ENCODE assay signal across 27 cellular contexts in genomic region chr10:86415099-86415498, GRCh38. TPM values are rescaled to one million over a fixed set of nuclear protein-coding genes. Genes with fewer than 3 reads are reported as not detected.
DNase-seq lines count a peak whose midpoint lies in the region; ATAC-seq and TF ChIP-seq lines count a peak whose summit lies in the region.
"Had no signal": no experiment of that assay in that cellular context is flagged by ENCODE, and none has a peak within 500 bp of the region (broad histone marks: within the 10 kb centered on the region; RNA-seq: fewer than 3 reads in every experiment).

No MANE protein-coding gene starts in this region.

- H3K4me1 Mint-ChIP-seq in CD4-positive, CD25-positive, alpha-beta regulatory T cell: peaks cover 31 to 75% (median 47%) of the 10 kb centered on the region in 4 donors
- H3K4me1 Mint-ChIP-seq in activated CD8-positive, alpha-beta T cell treated with anti-CD3 and anti-CD28 coated beads, Interleukin-2, amount 10 ng/mL, durations not matched to agents 7 days and 5 days (ENCODE audit: low read depth): peaks cover 57% of the 10 kb centered on the region
- H3K4me1 Mint-ChIP-seq in naive thymus-derived CD4-positive, alpha-beta T cell: peaks cover 33 to 80% (median 62%) of the 10 kb centered on the region in 7 donors

- H3K79me2 ChIP-seq in DOHH2 (ENCODE audit: control insufficient read depth, low read length): no peaks in the 10 kb centered on the region

- peaks cover 4% of the 10 kb centered on the region for H3K27me3 Mint-ChIP-seq in CD4-positive, CD25-positive, alpha-beta regulatory T cell
- H3K27me3 Mint-ChIP-seq in activated CD8-positive, alpha-beta T cell treated with anti-CD3 and anti-CD28 coated beads, Interleukin-2, amount 10 ng/mL, durations not matched to agents 7 days and 5 days (ENCODE audit: low read depth): no peaks in the 10 kb centered on the region
- peaks cover 0 to 3% (median 0%) of the 10 kb centered on the region in 5 donors for H3K27me3 Mint-ChIP-seq in naive thymus-derived CD4-positive, alpha-beta T cell

- peak overlapping the region in 3 of 4 donors; percentile 4 to 16 (median 13) for H3K4me3 Mint-ChIP-seq in CD4-positive, CD25-positive, alpha-beta regulatory T cell
- H3K4me3 Mint-ChIP-seq in activated CD8-positive, alpha-beta T cell treated with anti-CD3 and anti-CD28 coated beads, Interleukin-2, amount 10 ng/mL, durations not matched to agents 7 days and 5 days: no peak overlapping the region
- H3K4me3 Mint-ChIP-seq in naive thymus-derived CD4-positive, alpha-beta T cell: peak overlapping the region in 9 of 10 donors; percentile 8 to 67 (median 40)
- H3K4me3 Mint-ChIP-seq: CD14-positive monocyte, GM23338, HFFc6 had no signal

- H4K20me1 ChIP-seq in DOHH2 (ENCODE audit: control insufficient read depth, insufficient read depth, low read depth, low read length): no peaks in the 10 kb centered on the region

- no peak for ATAC-seq in CD4-positive, CD25-positive, alpha-beta regulatory T cell (ENCODE audit: low read depth in 2 of 2)
- ATAC-seq in activated CD8-positive, alpha-beta T cell treated with anti-CD3 and anti-CD28 coated beads, Interleukin-2, amount 10 ng/mL, durations not matched to agents 7 days and 5 days: no peak
- ATAC-seq in naive thymus-derived CD4-positive, alpha-beta T cell: no peak
- ATAC-seq in HG03039 (IDR thresholded peaks at IDR 0.05; ENCODE audit: unreplicated experiment): no peak
- ATAC-seq: GM23338, HepG2, left ventricle myocardium superior had no signal

- no peaks in the 10 kb centered on the region for H3K9me2 ChIP-seq in DOHH2 (replicated peaks; ENCODE audit: control insufficient read depth, low read length)

- TF ChIP-seq CTCF in DOHH2 (IDR thresholded peaks at IDR 0.05; ENCODE audit: low read depth, low read length, poor library complexity, severe bottlenecking): no peak

- H3K4me2 ChIP-seq in DOHH2 (ENCODE audit: low read length): peak overlapping the region; percentile 34
- H3K4me2 ChIP-seq: GM23338 had no signal

- H3K36me3 Mint-ChIP-seq in CD4-positive, CD25-positive, alpha-beta regulatory T cell: no peaks in the 10 kb centered on the region
- peaks cover 7% of the 10 kb centered on the region for H3K36me3 Mint-ChIP-seq in activated CD8-positive, alpha-beta T cell treated with anti-CD3 and anti-CD28 coated beads, Interleukin-2, amount 10 ng/mL, durations not matched to agents 7 days and 5 days (ENCODE audit: low read depth)
- H3K36me3 Mint-ChIP-seq in naive thymus-derived CD4-positive, alpha-beta T cell: peaks cover 0 to 11% (median 0%) of the 10 kb centered on the region in 5 donors
- H3K36me3 Mint-ChIP-seq: CD14-positive monocyte had no signal

- H3F3A ChIP-seq in DOHH2 (ENCODE audit: control insufficient read depth, insufficient read depth): peaks cover 55% of the 10 kb centered on the region

- POLR2A ChIA-PET in activated CD8-positive, alpha-beta T cell treated with anti-CD3 and anti-CD28 coated beads, Interleukin-2, amount 10 ng/mL, durations not matched to agents 7 days and 5 days (lab: Charles Lee): interaction anchor here (5.4 kb wide), 1 partner anchor 14 kb away, joined by 136 read pairs; no protein-coding TSS in a partner anchor
- POLR2A ChIA-PET in naive thymus-derived CD4-positive, alpha-beta T cell (lab: Charles Lee): interaction anchor here (5.6 kb wide), 1 partner anchor 14 kb away, joined by 54 read pairs; no protein-coding TSS in a partner anchor

- H3K9me3 Mint-ChIP-seq in CD4-positive, CD25-positive, alpha-beta regulatory T cell: peaks cover 0 to 1% (median 0%) of the 10 kb centered on the region in 7 donors
- H3K9me3 Mint-ChIP-seq in activated CD8-positive, alpha-beta T cell treated with anti-CD3 and anti-CD28 coated beads, Interleukin-2, amount 10 ng/mL, durations not matched to agents 7 days and 5 days (ENCODE audit: insufficient read depth): no peaks in the 10 kb centered on the region
- H3K9me3 Mint-ChIP-seq in naive thymus-derived CD4-positive, alpha-beta T cell: peaks cover 0 to 7% (median 0%) of the 10 kb centered on the region in 11 donors
- H3K9me3 Mint-ChIP-seq: GM23338 had no signal

- H3K36me3 ChIP-seq in CD4-positive, CD25-positive, alpha-beta regulatory T cell (ENCODE audit: control insufficient read depth, insufficient read depth, low read length): no peaks in the 10 kb centered on the region
- H3K36me3 ChIP-seq in DOHH2 (ENCODE audit: control insufficient read depth, low read length): peaks cover 7% of the 10 kb centered on the region
- no peaks in the 10 kb centered on the region for H3K36me3 ChIP-seq in naive thymus-derived CD4-positive, alpha-beta T cell (ENCODE audit: control insufficient read depth in 2 of 3, insufficient read depth in 3 of 3, low read length in 3 of 3)
- H3K36me3 ChIP-seq: brain microvascular endothelial cell, ovary, Peyer's patch had no signal

- H3K27ac Mint-ChIP-seq in CD4-positive, CD25-positive, alpha-beta regulatory T cell: peak overlapping the region in 1 of 3 donors; percentile 16
- H3K27ac Mint-ChIP-seq in activated CD8-positive, alpha-beta T cell treated with anti-CD3 and anti-CD28 coated beads, Interleukin-2, amount 10 ng/mL, durations not matched to agents 7 days and 5 days: peak overlapping the region; percentile 35
- peak overlapping the region in 8 of 9 donors; percentile 1 to 95 (median 70) for H3K27ac Mint-ChIP-seq in naive thymus-derived CD4-positive, alpha-beta T cell
- H3K27ac Mint-ChIP-seq: CD14-positive monocyte, GM23338, HFFc6 had no signal

- no peaks in the 10 kb centered on the region for H3K27me3 ChIP-seq in CD4-positive, CD25-positive, alpha-beta regulatory T cell (ENCODE audit: control insufficient read depth, insufficient read depth, low read length)
- H3K27me3 ChIP-seq in DOHH2 (ENCODE audit: control insufficient read depth, low read length): no peaks in the 10 kb centered on the region
- H3K27me3 ChIP-seq in naive thymus-derived CD4-positive, alpha-beta T cell (ENCODE audit: control insufficient read depth in 2 of 2, insufficient read depth in 2 of 2, low read length in 2 of 2): no peaks in the 10 kb centered on the region
- H3K27me3 ChIP-seq: brain microvascular endothelial cell, ovary, Peyer's patch had no signal

- DNase-seq in CD4-positive, CD25-positive, alpha-beta regulatory T cell: no peak
- no peak for DNase-seq in activated CD8-positive, alpha-beta T cell treated with anti-CD3 and anti-CD28 coated beads, Interleukin-2, amount 10 ng/mL, durations not matched to agents 7 days and 5 days
- DNase-seq in naive thymus-derived CD4-positive, alpha-beta T cell: no peak
- no peak for DNase-seq in T-helper 1 cell
- DNase-seq in MV-4-11 (lab: John Stamatoyannopoulos, UW): no peak
- DNase-seq: activated CD4-positive, alpha-beta T cell treated with anti-CD3 and anti-CD28 coated beads, Interleukin-2, amount 50 U/mL, for 4 hours; activated CD8-positive, alpha-beta memory T cell treated with anti-CD3 and anti-CD28 coated beads, Interleukin-2, amount 50 U/mL, for 4 hours; activated effector memory CD4-positive, alpha-beta T cell treated with Interleukin-2 at 50 U/mL for 16 hours; brain microvascular endothelial cell; effector CD4-positive, alpha-beta T cell; HFFc6; Kasumi-1; left ventricle myocardium superior; midbrain; NCI-H187 treated with DMSO at 0.1 percent for 48 hours; NCI-H524 treated with DMSO at 0.1 percent for 48 hours; ovary; Peyer's patch; retina; SHP77 treated with DMSO at 0.1 percent for 48 hours had no signal

- no peak overlapping the region for H3K27ac ChIP-seq in CD4-positive, CD25-positive, alpha-beta regulatory T cell (ENCODE audit: insufficient read depth, low read length, poor library complexity, severe bottlenecking)
- H3K27ac ChIP-seq in DOHH2 (ENCODE audit: low read depth, low read length): peak overlapping the region; percentile 99
- H3K27ac ChIP-seq in naive thymus-derived CD4-positive, alpha-beta T cell (ENCODE audit: low read depth, low read length): no peak overlapping the region
- H3K27ac ChIP-seq: brain microvascular endothelial cell, epithelial cell of prostate, ovary, skin epidermis had no signal

- no peak overlapping the region for H3K4me3 ChIP-seq in CD4-positive, CD25-positive, alpha-beta regulatory T cell (ENCODE audit: low read depth, low read length)
- peak overlapping the region; percentile 12; the same call in 1 of the 2 replicates for H3K4me3 ChIP-seq in DOHH2 (ENCODE audit: low read length)
- H3K4me3 ChIP-seq in naive thymus-derived CD4-positive, alpha-beta T cell (ENCODE audit: low read length): no peak overlapping the region
- H3K4me3 ChIP-seq: GM23338, ovary, Peyer's patch, skin epidermis had no signal

- intact Hi-C loops in naive thymus-derived CD4-positive, alpha-beta T cell (cut with micrococcal nuclease): no loop called here

- H3K4me1 ChIP-seq in CD4-positive, CD25-positive, alpha-beta regulatory T cell (ENCODE audit: control insufficient read depth, insufficient read depth, low read length, poor library complexity, severe bottlenecking): peaks cover 37% of the 10 kb centered on the region
- H3K4me1 ChIP-seq in DOHH2 (ENCODE audit: control insufficient read depth, low read length): peaks cover 92% of the 10 kb centered on the region
- H3K4me1 ChIP-seq in naive thymus-derived CD4-positive, alpha-beta T cell (ENCODE audit: control insufficient read depth in 2 of 2, insufficient read depth in 2 of 2, low read length in 2 of 2): peaks cover 20 to 52% of the 10 kb centered on the region in 2 donors

- CTCF ChIA-PET in activated CD8-positive, alpha-beta T cell treated with anti-CD3 and anti-CD28 coated beads, Interleukin-2, amount 10 ng/mL, durations not matched to agents 7 days and 5 days (lab: Charles Lee): interaction anchor here (0.5 to 5.8 kb wide), 2 partner anchors 14 to 1684 kb away, joined by 3 to 93 read pairs; no protein-coding TSS in a partner anchor
- CTCF ChIA-PET in naive thymus-derived CD4-positive, alpha-beta T cell (lab: Charles Lee): no interaction called here

- H3K9me3 ChIP-seq in CD4-positive, CD25-positive, alpha-beta regulatory T cell (ENCODE audit: control insufficient read depth in 2 of 2, low read length in 2 of 2): no peaks in the 10 kb centered on the region
- H3K9me3 ChIP-seq in DOHH2 (ENCODE audit: control insufficient read depth, insufficient read depth, low read length): peaks cover 4% of the 10 kb centered on the region
- H3K9me3 ChIP-seq in naive thymus-derived CD4-positive, alpha-beta T cell (ENCODE audit: control insufficient read depth in 2 of 3, low read length in 3 of 3): no peaks in the 10 kb centered on the region
- H3K9me3 ChIP-seq: ovary, Peyer's patch had no signal

RNA-seq across cellular contexts. Expression of gene GRID1, which starts 48.5 kb away (rescaled TPM):
- total RNA-seq in CD4-positive, CD25-positive, alpha-beta regulatory T cell: not detected
- not detected for polyA plus RNA-seq in CD4-positive, CD25-positive, alpha-beta regulatory T cell
- total RNA-seq in activated CD8-positive, alpha-beta T cell treated with anti-CD3 and anti-CD28 coated beads, Interleukin-2, amount 10 ng/mL, durations not matched to agents 7 days and 5 days: not detected
- total RNA-seq in naive thymus-derived CD4-positive, alpha-beta T cell: not detected
- not detected for polyA plus RNA-seq in naive thymus-derived CD4-positive, alpha-beta T cell
- total RNA-seq: HepG2, HFFc6 had no signal
- polyA plus RNA-seq: CD14-positive monocyte had no signal
